11 cellular contexts compared by ENCODE assay signal in genomic region chr6:141107562-141108160, GRCh38.
DNase-seq lines count a peak whose midpoint lies in the region; ATAC-seq, FAIRE-seq and TF ChIP-seq lines count a peak whose summit lies in the region.
"Had no signal": no experiment of that assay in that cellular context is flagged by ENCODE, and none has a peak within 500 bp of the region (broad histone marks: within the 10 kb centered on the region; RNA-seq: fewer than 3 reads in every experiment).

No MANE protein-coding gene starts in this region.

- no peak overlapping the region for H3K27ac ChIP-seq in SJCRH30
- H3K27ac ChIP-seq: Peyer's patch had no signal

- no peak overlapping the region for H3K4me3 ChIP-seq in SJCRH30
- H3K4me3 ChIP-seq: Peyer's patch had no signal

- peak; percentile 72 for FAIRE-seq in H54 (lab: Jason Lieb, UNC)

- ATAC-seq in HG03571 (IDR thresholded peaks at IDR 0.05; ENCODE audit: unreplicated experiment), result no peak

- H3K36me3 ChIP-seq in SJCRH30, result no peaks in the 10 kb centered on the region
- H3K36me3 ChIP-seq: Peyer's patch had no signal

- H3K4me1 ChIP-seq in SJCRH30, result peaks cover 29% of the 10 kb centered on the region
- H3K4me1 ChIP-seq: Peyer's patch had no signal

- no peaks in the 10 kb centered on the region for H3K27me3 ChIP-seq in SJCRH30
- H3K27me3 ChIP-seq: Peyer's patch had no signal

- DNase-seq in A172 (ENCODE audit: low spot score) (peak; percentile 51), H54 (ENCODE audit: insufficient read length, low spot score) (no peak), SJCRH30 (peak; percentile 27 to 52), fibroblast of peridontal ligament (ENCODE audit: extremely low read depth) (peak; percentile 11), CD1c-positive myeloid dendritic cell (ENCODE audit: extremely low spot score) (no peak), KBM-7 (no peak), NCI-H1105 treated with DMSO at 0.1 percent for 48 hours (lab: John Stamatoyannopoulos, UW) (no peak)
- DNase-seq: head of caudate nucleus, NCI-H187 treated with DMSO at 0.1 percent for 48 hours, Peyer's patch had no signal

- H3K9me3 ChIP-seq in SJCRH30 (replicated peaks), result 0 out of 2 replicates have a peak, but pooled peaks cover 5% of the 10 kb centered on the region
- H3K9me3 ChIP-seq: Peyer's patch had no signal

- in situ Hi-C loops in KBM-7 (cut with MboI; ENCODE audit: low pct_unique_long_range_greater_than_20kb, low sequenced_read_pairs), result no loop called here

- no peak for TF ChIP-seq POLR2A in H54 (IDR thresholded peaks at IDR 0.05; ENCODE audit: low read depth, low read length)

Comparison
In these comparisons a context has a peak if more than half of its experiments do, and no peak if none do; other contexts are left out.
1. DNase-seq: peak in A172 (single experiment), SJCRH30 (2 of 2) and fibroblast of peridontal ligament (single experiment); none in H54 (single experiment), CD1c-positive myeloid dendritic cell (single experiment), KBM-7 (single experiment) and NCI-H1105 treated with DMSO at 0.1 percent for 48 hours (single experiment).